Comparison of ENCODE assay signal across 39 cellular contexts in genomic region chr6:35463292-35463691, GRCh38. TPM values are rescaled to one million over a fixed set of nuclear protein-coding genes. Genes with fewer than 3 reads are reported as not detected.
"Had no signal": no experiment of that assay in that cellular context is flagged by ENCODE, and none has a peak within 500 bp of the region (broad histone marks: within the 10 kb centered on the region; RNA-seq: fewer than 3 reads in every experiment).

No MANE protein-coding gene starts in this region.

- FAIRE-seq: astrocyte, TTC549 had no signal

- H3K9me3 ChIP-seq: adrenal gland, body of pancreas, breast epithelium had no signal

- H3K4me1 ChIP-seq: breast epithelium had no signal

- DNase-seq: activated B cell treated with CpG ODN at 0.5 μM for 24 hours; activated CD4-positive, alpha-beta memory T cell treated with anti-CD3 and anti-CD28 coated beads for 36 hours; activated CD4-positive, alpha-beta T cell treated with anti-CD3 and anti-CD28 coated beads for 4 hours; activated CD4-positive, alpha-beta T cell treated with anti-CD3 and anti-CD28 coated beads, Interleukin-2, amount 10 ng/mL, durations not matched to agents 24 days and 14 days; activated CD4-positive, alpha-beta T cell treated with anti-CD3 and anti-CD28 coated beads, Interleukin-2, amount 50 U/mL, for 1 hour; activated CD4-positive, alpha-beta T cell treated with anti-CD3 and anti-CD28 coated beads, Interleukin-2, amount 50 U/mL, for 4 hours; activated CD4-positive, CD25-positive, alpha-beta regulatory T cell treated with anti-CD3 and anti-CD28 coated beads, Interleukin-2, amount 50 U/mL, for 72 hours; activated CD8-positive, alpha-beta memory T cell treated with anti-CD3 and anti-CD28 coated beads, Interleukin-2, amount 50 U/mL, for 4 hours; activated CD8-positive, alpha-beta T cell treated with anti-CD3 and anti-CD28 coated beads for 36 hours; activated effector memory CD4-positive, alpha-beta T cell treated with anti-CD3 and anti-CD28 coated beads, Interleukin-2, amount 50 U/mL, for 16 hours; activated gamma-delta T cell treated with Interleukin-2 at 50 U/mL for 16 hours; activated naive CD4-positive, alpha-beta T cell; activated naive CD4-positive, alpha-beta T cell treated with anti-CD3 and anti-CD28 coated beads for 36 hours; activated naive CD4-positive, alpha-beta T cell treated with anti-CD3 and anti-CD28 coated beads, Interleukin-2, amount 50 U/mL, for 16 hours; activated naive CD8-positive, alpha-beta T cell treated with anti-CD3 and anti-CD28 coated beads for 36 hours; activated T-cell treated with anti-CD3 and anti-CD28 coated beads for 4 hours; activated T-cell treated with anti-CD3 and anti-CD28 coated beads, Interleukin-2, amount 50 U/mL, for 1 hour; activated T-cell treated with anti-CD3 and anti-CD28 coated beads, Interleukin-2, amount 50 U/mL, for 4 hours; activated T-cell treated with anti-CD3 and anti-CD28 coated beads, Interleukin-2, amount 50 U/mL, for 72 hours; adrenal gland; amniotic stem cell; aorta; body of pancreas; brain microvascular endothelial cell; central memory CD4-positive, alpha-beta T cell; T-helper 1 cell; T-helper 2 cell; T-helper 9 cell had no signal

- ATAC-seq: activated CD8-positive, alpha-beta T cell treated with anti-CD3 and anti-CD28 coated beads for 36 hours; activated naive CD4-positive, alpha-beta T cell treated with anti-CD3 and anti-CD28 coated beads, Interleukin-2, amount 50 U/mL, for 72 hours; activated T-cell treated with anti-CD3 and anti-CD28 coated beads, Interleukin-2, amount 50 U/mL, for 4 hours; activated T-cell treated with anti-CD3 and anti-CD28 coated beads, Interleukin-2, amount 50 U/mL, for 72 hours; activated T-helper 17 cell treated with anti-CD3 and anti-CD28 coated beads, Interleukin-2, amount 50 U/mL, for 72 hours; body of pancreas had no signal

- H3K9me3 Mint-ChIP-seq: activated B cell treated with CpG ODN at 0.5 μM for 24 hours; activated CD4-positive, alpha-beta memory T cell treated with anti-CD3 and anti-CD28 coated beads for 36 hours; activated CD4-positive, alpha-beta T cell treated with anti-CD3 and anti-CD28 coated beads, Interleukin-2, amount 10 ng/mL, durations not matched to agents 24 days and 14 days; activated CD8-positive, alpha-beta T cell treated with anti-CD3 and anti-CD28 coated beads for 36 hours; activated naive CD4-positive, alpha-beta T cell treated with anti-CD3 and anti-CD28 coated beads for 36 hours; activated naive CD4-positive, alpha-beta T cell treated with anti-CD3 and anti-CD28 coated beads, Interleukin-2, amount 50 U/mL, for 72 hours; activated naive CD8-positive, alpha-beta T cell treated with anti-CD3 and anti-CD28 coated beads for 36 hours; activated T-cell treated with anti-CD3 and anti-CD28 coated beads, Interleukin-2, amount 50 U/mL, for 4 hours; activated T-cell treated with anti-CD3 and anti-CD28 coated beads, Interleukin-2, amount 50 U/mL, for 72 hours; activated T-helper 1 cell treated with anti-CD3 and anti-CD28 coated beads, Interleukin-12 subunit alpha, Interleukin-12 subunit beta, Interleukin-2, Interleukin-4 antibody, amounts not matched to agents 30 ng/mL and 10 ng/mL and 1 ng/mL, durations not matched to agents 14 hours and 24 hours and 36 hours; activated T-helper 17 cell treated with anti-CD3 and anti-CD28 coated beads, Interleukin-2, amount 50 U/mL, for 72 hours; T-helper 1 cell treated with Interleukin-12 subunit alpha and Interleukin-12 subunit beta and Interleukin-4 antibody, amounts not matched to agents 30 μg/mL and 1 μg/mL, for 36 hours; T-helper 2 cell treated with Interferon-gamma antibody and Interleukin-4, amounts not matched to agents 5 μg/mL and 100 μg/mL, for 36 hours had no signal

- H3K27me3 Mint-ChIP-seq: activated B cell treated with CpG ODN at 0.5 μM for 24 hours; activated CD4-positive, alpha-beta memory T cell treated with anti-CD3 and anti-CD28 coated beads for 36 hours; activated CD4-positive, alpha-beta T cell treated with anti-CD3 and anti-CD28 coated beads, Interleukin-2, amount 10 ng/mL, durations not matched to agents 24 days and 14 days; activated CD8-positive, alpha-beta T cell treated with anti-CD3 and anti-CD28 coated beads for 36 hours; activated naive CD8-positive, alpha-beta T cell treated with anti-CD3 and anti-CD28 coated beads for 36 hours; activated T-helper 17 cell treated with anti-CD3 and anti-CD28 coated beads, Interleukin-2, amount 50 U/mL, for 72 hours had no signal

- H3K36me3 ChIP-seq: adrenal gland, brain microvascular endothelial cell, breast epithelium had no signal

- H3K27me3 ChIP-seq: adrenal gland, body of pancreas, brain microvascular endothelial cell, breast epithelium had no signal

- H3K4me3 ChIP-seq: adrenal gland, body of pancreas, breast epithelium had no signal

- H3K27ac ChIP-seq: adrenal gland, body of pancreas, brain microvascular endothelial cell, breast epithelium, VCaP had no signal

- H3K4me3 Mint-ChIP-seq: activated B cell treated with CpG ODN at 0.5 μM for 24 hours; activated CD4-positive, alpha-beta memory T cell treated with anti-CD3 and anti-CD28 coated beads for 36 hours; activated CD4-positive, alpha-beta T cell treated with anti-CD3 and anti-CD28 coated beads, Interleukin-2, amount 10 ng/mL, durations not matched to agents 24 days and 14 days; activated CD8-positive, alpha-beta T cell treated with anti-CD3 and anti-CD28 coated beads for 36 hours; activated naive CD4-positive, alpha-beta T cell treated with anti-CD3 and anti-CD28 coated beads for 36 hours; activated naive CD8-positive, alpha-beta T cell treated with anti-CD3 and anti-CD28 coated beads for 36 hours; activated T-cell treated with anti-CD3 and anti-CD28 coated beads, Interleukin-2, amount 50 U/mL, for 4 hours; activated T-cell treated with anti-CD3 and anti-CD28 coated beads, Interleukin-2, amount 50 U/mL, for 72 hours; activated T-helper 1 cell treated with anti-CD3 and anti-CD28 coated beads, Interleukin-12 subunit alpha, Interleukin-12 subunit beta, Interleukin-2, Interleukin-4 antibody, amounts not matched to agents 30 ng/mL and 10 ng/mL and 1 ng/mL, durations not matched to agents 14 hours and 24 hours and 36 hours; activated T-helper 17 cell treated with anti-CD3 and anti-CD28 coated beads, Interleukin-2, amount 50 U/mL, for 72 hours; T-helper 1 cell treated with Interleukin-12 subunit alpha and Interleukin-12 subunit beta and Interleukin-4 antibody, amounts not matched to agents 30 μg/mL and 1 μg/mL, for 36 hours; T-helper 2 cell treated with Interferon-gamma antibody and Interleukin-4, amounts not matched to agents 5 μg/mL and 100 μg/mL, for 36 hours had no signal

- H3K27ac Mint-ChIP-seq: activated B cell treated with CpG ODN at 0.5 μM for 24 hours; activated CD4-positive, alpha-beta memory T cell treated with anti-CD3 and anti-CD28 coated beads for 36 hours; activated CD4-positive, alpha-beta T cell treated with anti-CD3 and anti-CD28 coated beads, Interleukin-2, amount 10 ng/mL, durations not matched to agents 24 days and 14 days; activated CD8-positive, alpha-beta T cell treated with anti-CD3 and anti-CD28 coated beads for 36 hours; activated naive CD8-positive, alpha-beta T cell treated with anti-CD3 and anti-CD28 coated beads for 36 hours; activated T-cell treated with anti-CD3 and anti-CD28 coated beads, Interleukin-2, amount 50 U/mL, for 72 hours; activated T-helper 1 cell treated with anti-CD3 and anti-CD28 coated beads, Interleukin-12 subunit alpha, Interleukin-12 subunit beta, Interleukin-2, Interleukin-4 antibody, amounts not matched to agents 30 ng/mL and 10 ng/mL and 1 ng/mL, durations not matched to agents 14 hours and 24 hours and 36 hours; activated T-helper 17 cell treated with anti-CD3 and anti-CD28 coated beads, Interleukin-2, amount 50 U/mL, for 72 hours; T-helper 1 cell treated with Interleukin-12 subunit alpha and Interleukin-12 subunit beta and Interleukin-4 antibody, amounts not matched to agents 30 μg/mL and 1 μg/mL, for 36 hours; T-helper 2 cell treated with Interferon-gamma antibody and Interleukin-4, amounts not matched to agents 5 μg/mL and 100 μg/mL, for 36 hours had no signal

RNA-seq across cellular contexts. Expression of gene TULP1, which starts 49.4 kb away (rescaled TPM):
- total RNA-seq: activated B cell treated with CpG ODN at 0.5 μM for 24 hours; activated CD4-positive, alpha-beta memory T cell treated with anti-CD3 and anti-CD28 coated beads for 36 hours; activated CD4-positive, alpha-beta T cell treated with anti-CD3 and anti-CD28 coated beads, Interleukin-2, amount 10 ng/mL, durations not matched to agents 24 days and 14 days; activated CD8-positive, alpha-beta memory T cell treated with anti-CD3 and anti-CD28 coated beads for 36 hours; activated CD8-positive, alpha-beta T cell treated with anti-CD3 and anti-CD28 coated beads for 36 hours; activated naive CD4-positive, alpha-beta T cell treated with anti-CD3 and anti-CD28 coated beads for 36 hours; activated naive CD4-positive, alpha-beta T cell treated with anti-CD3 and anti-CD28 coated beads, Interleukin-2, amount 50 U/mL, for 72 hours; activated naive CD8-positive, alpha-beta T cell treated with anti-CD3 and anti-CD28 coated beads for 36 hours; activated T-cell treated with anti-CD3 and anti-CD28 coated beads, Interleukin-2, amount 50 U/mL, for 4 hours; activated T-cell treated with anti-CD3 and anti-CD28 coated beads, Interleukin-2, amount 50 U/mL, for 72 hours; activated T-helper 1 cell treated with anti-CD3 and anti-CD28 coated beads, Interleukin-12 subunit alpha, Interleukin-12 subunit beta, Interleukin-2, Interleukin-4 antibody, amounts not matched to agents 30 ng/mL and 10 ng/mL and 1 ng/mL, durations not matched to agents 14 hours and 24 hours and 36 hours; activated T-helper 17 cell treated with anti-CD3 and anti-CD28 coated beads, Interleukin-2, amount 50 U/mL, for 72 hours; adrenal gland; aorta; astrocyte; body of pancreas; breast epithelium; cardiac septum had no signal
